Comparison of ENCODE assay signal across 9 cellular contexts in the genomic region with DNA sequence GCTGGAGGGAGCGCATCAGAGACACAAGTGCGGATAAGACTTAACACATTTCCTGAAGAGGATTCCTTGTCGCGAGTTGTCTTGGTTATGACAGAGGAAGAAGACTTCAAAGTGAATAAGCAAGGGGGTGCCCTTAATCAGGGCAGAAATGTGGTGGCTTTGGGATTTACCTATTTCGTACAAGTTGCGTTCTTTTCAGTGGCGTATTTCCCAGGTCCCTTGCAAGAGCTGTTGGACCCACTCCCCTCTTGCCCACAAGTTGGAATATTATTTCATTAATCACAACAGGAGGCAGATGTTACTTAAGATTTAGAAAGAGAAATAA.
DNase-seq lines count a peak whose midpoint lies in the region; ATAC-seq and TF ChIP-seq lines count a peak whose summit lies in the region.
"Had no signal": no experiment of that assay in that cellular context is flagged by ENCODE, and none has a peak within 500 bp of the region (broad histone marks: within the 10 kb centered on the region; RNA-seq: fewer than 3 reads in every experiment).

No MANE protein-coding gene starts in this region.

- in situ Hi-C loops in G401 (cut with HindIII; ENCODE audit: low sequenced_read_pairs): no loop called here

- TF ChIP-seq EP300 in esophagus muscularis mucosa (IDR thresholded peaks at IDR 0.05): no peak
- TF ChIP-seq EP300 in ovary (IDR thresholded peaks at IDR 0.05): no peak

- no peak for ATAC-seq in GM18861 (IDR thresholded peaks at IDR 0.05; ENCODE audit: unreplicated experiment)

- TF ChIP-seq CTCF in LNCaP clone FGC (IDR thresholded peaks at IDR 0.05; ENCODE audit: control insufficient read depth, extremely low read depth, insufficient read depth) (no peak), esophagus muscularis mucosa (IDR thresholded peaks at IDR 0.05) (peak in 1 of 3 experiments; percentile 1), ovary (IDR thresholded peaks at IDR 0.05) (no peak)

- intact Hi-C loops in esophagus muscularis mucosa (cut with DNase I): loop anchor here (10.0 kb wide), 1 partner anchor 123 kb away; a partner anchor contains a TSS
- intact Hi-C loops in ovary (cut with DNase I): no loop called here

- H3K36me3 ChIP-seq in esophagus muscularis mucosa: no peaks in the 10 kb centered on the region
- no peaks in the 10 kb centered on the region for H3K36me3 ChIP-seq in ovary

- DNase-seq in G401 (ENCODE audit: low spot score): peak; percentile 45
- DNase-seq in LNCaP clone FGC (ENCODE audit: low read depth): no peak
- no peak for DNase-seq in esophagus muscularis mucosa (ENCODE audit: extremely low spot score)
- no peak for DNase-seq in ovary
- DNase-seq in NCI-H1930 (lab: John Stamatoyannopoulos, UW): no peak
- no peak for DNase-seq in GM03348 (ENCODE audit: low spot score)
- DNase-seq in NCI-H2171 treated with DMSO at 0.1 percent for 48 hours (lab: John Stamatoyannopoulos, UW): no peak
- DNase-seq: NCI-H1048 had no signal

- H3K27ac ChIP-seq in esophagus muscularis mucosa (replicated peaks in 1 of 4): peak overlapping the region; percentile 95 to 97 (median 96)
- peak overlapping the region; percentile 59 to 90 for H3K27ac ChIP-seq in ovary

- no peaks in the 10 kb centered on the region for H3K27me3 ChIP-seq in esophagus muscularis mucosa
- H3K27me3 ChIP-seq in ovary: no peaks in the 10 kb centered on the region

- no peak for TF ChIP-seq POLR2A in esophagus muscularis mucosa (IDR thresholded peaks at IDR 0.05; ENCODE audit: low read depth)
- no peak for TF ChIP-seq POLR2A in ovary (IDR thresholded peaks at IDR 0.05)

- H3K9me3 ChIP-seq in esophagus muscularis mucosa (no peaks in the 10 kb centered on the region), ovary (no peaks in the 10 kb centered on the region)

- 5% methylated on average over 7 of the region's 7 CpGs for WGBS in esophagus muscularis mucosa
- 1 to 10% (median 2%) methylated on average over 7 of the region's 7 CpGs for WGBS in ovary, 3 donors

- H3K4me1 ChIP-seq in esophagus muscularis mucosa (peaks cover 5 to 12% (median 11%) of the 10 kb centered on the region in 4 donors), ovary (ENCODE audit: insufficient read depth) (no peaks in the 10 kb centered on the region)

- H3K4me3 ChIP-seq in LNCaP clone FGC (ENCODE audit: low read depth, low read length) (peak overlapping the region; percentile 50), esophagus muscularis mucosa (peak overlapping the region; percentile 76 to 88 (median 79)), ovary (peak overlapping the region; percentile 65)
